1 cellular context compared by ENCODE assay signal in genomic region chr2:126674075-126674744, GRCh38.
TF ChIP-seq lines count a peak whose summit lies in the region.

No MANE protein-coding gene starts in this region.

TF ChIP-seq in K562, 482 proteins besides CTCF, POLR2A, EP300 and RAD21 (continued from another document and continues in another):
- TF ChIP-seq LCOR (CRISPR knock-in tag; IDR thresholded peaks at IDR 0.05) (no peak), IFI16 (CRISPR knock-in tag; IDR thresholded peaks at IDR 0.05) (no peak), SMAD4 (CRISPR knock-in tag; conservative IDR thresholded peaks at IDR 0.05) (peak; percentile 94), CHD2 (IDR thresholded peaks at IDR 0.05; ENCODE audit: low read depth, low read length) (0 out of 2 replicates have a peak, but pooled peaks have one; percentile 31), MIER1 (IDR thresholded peaks at IDR 0.05; ENCODE audit: low read depth) (no peak), ZNF444 (CRISPR knock-in tag; IDR thresholded peaks at IDR 0.05) (0 out of 2 replicates have a peak, but pooled peaks have one; percentile 50), THRB (CRISPR knock-in tag; conservative IDR thresholded peaks at IDR 0.05) (no peak), GMEB1 (CRISPR knock-in tag; IDR thresholded peaks at IDR 0.05) (no peak), HDAC6 (IDR thresholded peaks at IDR 0.05; ENCODE audit: low read depth, low read length) (no peak), TRIM24 (IDR thresholded peaks at IDR 0.05) (peak; percentile 98 to 99), KDM1A (IDR thresholded peaks at IDR 0.05) (peak; percentile 72 to 78), NCOA6 (IDR thresholded peaks at IDR 0.05) (no peak), YY1 (IDR thresholded peaks at IDR 0.05; ENCODE audit: borderline replicate concordance in 1 of 3, control insufficient read depth in 1 of 3, extremely low read depth in 1 of 3, insufficient read depth in 3 of 3, insufficient read length in 1 of 3, insufficient replicate concordance in 2 of 3, low read depth in 1 of 3, low read length in 2 of 3) (peak in 2 of 3 experiments; percentile 56 to 82), CBFA2T2 (conservative IDR thresholded peaks at IDR 0.05) (peak; percentile 99), KDM5B (IDR thresholded peaks at IDR 0.05; ENCODE audit: insufficient replicate concordance, low read depth, low read length) (no peak), VEZF1 (CRISPR knock-in tag; IDR thresholded peaks at IDR 0.05) (peak; percentile 71), SOX6 (IDR thresholded peaks at IDR 0.05) (peak; percentile 97), HMGN3 (IDR thresholded peaks at IDR 0.05; ENCODE audit: borderline replicate concordance, extremely low read depth, insufficient read length, low read depth, low read length) (peak; percentile 94), LEF1 (IDR thresholded peaks at IDR 0.05) (peak; percentile 61; the same call in 1 of the 2 replicates), ZFP91 (CRISPR knock-in tag; IDR thresholded peaks at IDR 0.05) (no peak), NR3C1 (CRISPR knock-in tag; IDR thresholded peaks at IDR 0.05) (no peak), ZBTB11 (CRISPR knock-in tag; IDR thresholded peaks at IDR 0.05) (peak in 1 of 3 experiments; percentile 79; a peak in 2 of 6 replicates), BRF1 (IDR thresholded peaks at IDR 0.05; ENCODE audit: borderline replicate concordance, extremely low read depth, insufficient read length) (no peak), HMG20B (CRISPR knock-in tag; IDR thresholded peaks at IDR 0.05) (no peak), ZNF12 (CRISPR knock-in tag; IDR thresholded peaks at IDR 0.05) (peak; percentile 29; the same call in 1 of the 2 replicates), ELK3 (CRISPR knock-in tag; IDR thresholded peaks at IDR 0.05) (no peak), SRSF7 (optimal IDR thresholded peaks at IDR 0.05; ENCODE audit: low read depth, low read length) (no peak), SMARCA4 (IDR thresholded peaks at IDR 0.05) (peak; percentile 97), E4F1 (CRISPR knock-in tag; IDR thresholded peaks at IDR 0.05; ENCODE audit: borderline replicate concordance) (no peak), MAFK (IDR thresholded peaks at IDR 0.05; ENCODE audit: low read length) (0 out of 2 replicates have a peak, but pooled peaks have one; percentile 12), MEIS2 (IDR thresholded peaks at IDR 0.05; ENCODE audit: partially characterized antibody) (no peak), RBM34 (IDR thresholded peaks at IDR 0.05; ENCODE audit: borderline replicate concordance, insufficient read depth, low read length) (no peak), MYNN (IDR thresholded peaks at IDR 0.05) (peak; percentile 91), MYNN (CRISPR knock-in tag; IDR thresholded peaks at IDR 0.05) (no peak), ATF7 (IDR thresholded peaks at IDR 0.05) (peak; percentile 40; the same call in 1 of the 2 replicates), FOXJ2 (tag; IDR thresholded peaks at IDR 0.05) (no peak), MLX (CRISPR knock-in tag; conservative IDR thresholded peaks at IDR 0.05) (no peak), GATAD2B (IDR thresholded peaks at IDR 0.05; ENCODE audit: borderline replicate concordance) (peak; percentile 93), ZBTB34 (CRISPR knock-in tag; IDR thresholded peaks at IDR 0.05) (no peak), PURB (CRISPR knock-in tag; IDR thresholded peaks at IDR 0.05; ENCODE audit: low read depth) (no peak), CREBBP (IDR thresholded peaks at IDR 0.05; ENCODE audit: low read depth, low read length) (no peak), SLC30A9 (CRISPR knock-in tag; IDR thresholded peaks at IDR 0.05) (no peak), ZNF277 (CRISPR knock-in tag; IDR thresholded peaks at IDR 0.05; ENCODE audit: borderline replicate concordance) (no peak), NCOA4 (IDR thresholded peaks at IDR 0.05; ENCODE audit: partially characterized antibody) (no peak), SIN3A (IDR thresholded peaks at IDR 0.05; ENCODE audit: borderline replicate concordance in 2 of 2, control insufficient read depth in 1 of 2, low read depth in 2 of 2, low read length in 2 of 2) (no peak), STAT5B (CRISPR knock-in tag; IDR thresholded peaks at IDR 0.05) (no peak), HCFC1 (IDR thresholded peaks at IDR 0.05; ENCODE audit: low read depth, low read length) (no peak), NR1H2 (CRISPR knock-in tag; IDR thresholded peaks at IDR 0.05) (no peak), GATAD2A (IDR thresholded peaks at IDR 0.05) (peak; percentile 68; the same call in 1 of the 2 replicates), KLF10 (CRISPR knock-in tag; IDR thresholded peaks at IDR 0.05) (no peak)
